ENCODE assay signal across 8 cellular contexts in the genomic region with DNA sequence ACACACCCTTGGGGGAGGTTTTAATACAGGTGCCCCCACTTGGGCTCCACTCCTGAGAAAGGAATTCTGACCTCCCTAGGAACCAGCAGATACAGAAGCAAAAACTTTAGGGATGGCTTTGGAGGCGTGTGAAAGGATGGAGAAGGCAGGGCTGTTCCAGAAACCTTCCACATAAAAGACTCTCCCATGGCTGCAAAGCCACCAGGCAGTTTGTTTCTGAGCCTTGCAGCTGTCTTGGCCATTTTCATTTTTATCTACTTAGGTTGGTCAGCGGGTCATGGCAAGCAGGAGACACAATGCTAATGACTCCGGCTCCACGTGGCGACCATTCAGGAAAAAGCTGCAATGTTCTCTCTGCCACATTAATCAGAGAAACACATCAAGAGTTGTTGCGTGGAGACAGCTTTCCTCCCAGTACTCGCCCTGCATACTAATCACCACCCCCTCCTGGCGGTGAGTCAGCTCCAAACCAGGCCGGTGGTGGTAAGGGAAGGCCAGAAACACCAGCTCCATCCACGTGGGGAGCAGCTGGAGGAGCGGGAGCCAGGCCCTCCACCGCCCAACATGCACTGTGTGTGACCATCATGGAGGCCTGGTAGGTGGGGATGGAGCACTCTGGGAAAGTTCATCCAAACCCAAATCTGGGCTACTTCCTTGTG. TPM values are rescaled to one million over a fixed set of nuclear protein-coding genes. Genes with fewer than 3 reads are reported as not detected.
DNase-seq lines count a peak whose midpoint lies in the region; FAIRE-seq and TF ChIP-seq lines count a peak whose summit lies in the region.

No MANE protein-coding gene starts in this region.

- H4K5ac ChIP-seq in H1 (ENCODE audit: insufficient read length, low read depth, low read length) = no peak overlapping the region

- H4K91ac ChIP-seq in H1 (replicated peaks; ENCODE audit: insufficient read length, low read length) = peak overlapping the region; percentile 49

- intact Hi-C loops in activated naive CD4-positive, alpha-beta T cell treated with anti-CD3 and anti-CD28 coated beads for 36 hours (cut with micrococcal nuclease) = no loop called here
- intact Hi-C loops in PC-9 (cut with micrococcal nuclease; ENCODE audit: unreplicated experiment) = loop anchor here (1.0 to 2.0 kb wide), 2 partner anchors 19 to 31 kb away; a partner anchor contains a TSS
- intact Hi-C loops in spleen (cut with DNase I; ENCODE audit: low total_unique reads) = no loop called here

- no peaks in the 10 kb centered on the region for H3K36me3 ChIP-seq in PC-9 (ENCODE audit: low read depth)
- H3K36me3 ChIP-seq in H1 (ENCODE audit: control insufficient read depth in 2 of 4, insufficient read depth in 4 of 4, low read length in 3 of 4) = no peaks in the 10 kb centered on the region
- no peaks in the 10 kb centered on the region for H3K36me3 ChIP-seq in spleen

- H4K8ac ChIP-seq in H1 (ENCODE audit: extremely low read depth, insufficient read depth, low read length) = 0 out of 2 replicates have a peak overlapping the region, but pooled peaks have one; percentile 9

- peaks cover 4% of the 10 kb centered on the region for H3K36me3 Mint-ChIP-seq in activated naive CD4-positive, alpha-beta T cell treated with anti-CD3 and anti-CD28 coated beads for 36 hours (ENCODE audit: low read depth)
- H3K36me3 Mint-ChIP-seq in nephron (ENCODE audit: low read depth) = no peaks in the 10 kb centered on the region

- no TSS peak for BruUV-seq in PC-9 (replicated peaks; lab: Mats Ljungman, UMichigan)

- H3K4me3 Mint-ChIP-seq in activated naive CD4-positive, alpha-beta T cell treated with anti-CD3 and anti-CD28 coated beads for 36 hours = no peak overlapping the region
- no peak overlapping the region for H3K4me3 Mint-ChIP-seq in nephron

- peak; percentile 37 for DNase-seq in activated naive CD4-positive, alpha-beta T cell treated with anti-CD3 and anti-CD28 coated beads for 36 hours
- DNase-seq in activated naive CD4-positive, alpha-beta T cell treated with anti-CD3 and anti-CD28 coated beads, Interleukin-2, amount 50 U/mL, for 16 hours = no peak
- DNase-seq in PC-9 = peak; percentile 89 to 90
- no peak for DNase-seq in H1 (ENCODE audit: low read depth in 1 of 2, low spot score in 2 of 2)
- DNase-seq in spleen = no peak
- DNase-seq in NCI-H2107 treated with DMSO at 0.1 percent for 48 hours (lab: John Stamatoyannopoulos, UW; ENCODE audit: unreplicated experiment) = no peak
- DNase-seq in cortex of kidney (lab: John Stamatoyannopoulos, UW) = no peak

- no peak overlapping the region for H2BK5ac ChIP-seq in H1 (ENCODE audit: low read depth, low read length)

- H3K27ac ChIP-seq in PC-9 (0 out of 2 replicates have a peak overlapping the region, but pooled peaks have one; percentile 2), H1 (ENCODE audit: low read depth, low read length) (no peak overlapping the region), spleen (no peak overlapping the region)

- H3K4me1 ChIP-seq in PC-9 (replicated peaks; ENCODE audit: insufficient read depth) = peaks cover 28% of the 10 kb centered on the region
- peaks cover 3 to 12% (median 4%) of the 10 kb centered on the region in 4 experiments; a peak in 5 of 7 replicates for H3K4me1 ChIP-seq in H1 (replicated peaks in 1 of 4; ENCODE audit: control insufficient read depth in 3 of 4, insufficient read depth in 4 of 4, low read length in 3 of 4)
- H3K4me1 ChIP-seq in spleen = peaks cover 0 to 7% (median 0%) of the 10 kb centered on the region in 6 donors

- H3K18ac ChIP-seq in H1 (ENCODE audit: extremely low read depth, low read length) = peak overlapping the region; percentile 38; the same call in 1 of the 2 replicates

- no peaks in the 10 kb centered on the region for H3K79me1 ChIP-seq in H1 (ENCODE audit: low read depth, low read length)

- no peak overlapping the region for H3K9ac ChIP-seq in H1 (replicated peaks in 1 of 4; ENCODE audit: extremely low read depth in 1 of 4, low read depth in 3 of 4, low read length in 3 of 4)

- no peaks in the 10 kb centered on the region for H3K27me3 Mint-ChIP-seq in activated naive CD4-positive, alpha-beta T cell treated with anti-CD3 and anti-CD28 coated beads for 36 hours (ENCODE audit: low read depth)
- peaks cover 7% of the 10 kb centered on the region for H3K27me3 Mint-ChIP-seq in nephron (ENCODE audit: low read depth)

- H3K4ac ChIP-seq in H1 (replicated peaks; ENCODE audit: insufficient read length, low read depth, low read length) = no peak overlapping the region

- H3K4me2 ChIP-seq in PC-9 (peak overlapping the region; percentile 31), H1 (ENCODE audit: insufficient read depth in 1 of 2, low read depth in 2 of 2, low read length in 2 of 2) (no peak overlapping the region)

- peak; percentile 62 for FAIRE-seq in H1 (lab: Jason Lieb, UNC)

- no peak overlapping the region for H3K56ac ChIP-seq in H1 (replicated peaks; ENCODE audit: insufficient read length, low read depth, low read length)

- H3K27me3 ChIP-seq in PC-9 (ENCODE audit: insufficient read depth, low read depth) (no peaks in the 10 kb centered on the region), H1 (replicated peaks in 1 of 4; ENCODE audit: control insufficient read depth in 3 of 4, extremely low read depth in 1 of 4, insufficient read depth in 3 of 4, low read length in 3 of 4) (no peaks in the 10 kb centered on the region), spleen (replicated peaks in 1 of 7) (no peaks in the 10 kb centered on the region)

- H2BK12ac ChIP-seq in H1 (ENCODE audit: low read depth, low read length) = peak overlapping the region; percentile 97

- TF ChIP-seq CTCF in PC-9 (conservative IDR thresholded peaks at IDR 0.05) = peak; percentile 47; the same call in 1 of the 2 replicates
- peak; percentile 46 to 60 (median 55) for TF ChIP-seq CTCF in H1 (IDR thresholded peaks at IDR 0.05; ENCODE audit: control extremely low read depth in 1 of 3, insufficient read depth in 1 of 3, low read depth in 1 of 3, low read length in 3 of 3)
- TF ChIP-seq CTCF in nephron (IDR thresholded peaks at IDR 0.05; ENCODE audit: unreplicated experiment in 3 of 3) = peak in 2 of 3 experiments; percentile 7 to 41
- peak in 3 of 11 experiments; percentile 11 to 29 (median 17) for TF ChIP-seq CTCF in spleen (IDR thresholded peaks at IDR 0.05 in 8 of 11, conservative IDR thresholded peaks at IDR 0.05 in 3 of 11)

- H3K9me3 ChIP-seq in PC-9 (ENCODE audit: insufficient read depth, low read depth) (no peaks in the 10 kb centered on the region), H1 (ENCODE audit: insufficient read depth in 2 of 2, low read depth in 1 of 2, low read length in 1 of 2) (peaks cover 3 to 5% of the 10 kb centered on the region in 2 experiments; a peak in 2 of 4 replicates), spleen (peaks cover 0 to 10% (median 9%) of the 10 kb centered on the region in 8 donors)

- no peak overlapping the region for H2AK5ac ChIP-seq in H1 (ENCODE audit: low read depth, low read length)

- H3F3A ChIP-seq in PC-9 (ENCODE audit: insufficient read depth, low read depth) = peaks cover 17% of the 10 kb centered on the region

- no peak overlapping the region for H2BK120ac ChIP-seq in H1 (replicated peaks; ENCODE audit: low read depth, low read length)

- H2BK20ac ChIP-seq in H1 (ENCODE audit: low read length) = peak overlapping the region; percentile 50

- TF ChIP-seq RAD21 in H1 (IDR thresholded peaks at IDR 0.05 in 1 of 2, conservative IDR thresholded peaks at IDR 0.05 in 1 of 2; ENCODE audit: low read depth in 2 of 2, low read length in 2 of 2) = peak; percentile 47 to 56; a peak in 3 of 4 replicates

- no peak overlapping the region for H3K14ac ChIP-seq in H1 (ENCODE audit: insufficient read length)

- no peaks in the 10 kb centered on the region for H3K79me2 ChIP-seq in PC-9 (ENCODE audit: low read depth)
- no peaks in the 10 kb centered on the region for H3K79me2 ChIP-seq in H1 (ENCODE audit: control insufficient read depth in 1 of 2, insufficient read depth in 2 of 2, low read length in 2 of 2)

- CTCF ChIA-PET in activated naive CD4-positive, alpha-beta T cell treated with anti-CD3 and anti-CD28 coated beads for 36 hours (lab: Charles Lee) = interaction anchor here (1.2 to 20.8 kb wide), 4 partner anchors 11 to 179 kb away, joined by 5 to 692 read pairs (median 28); no protein-coding TSS in a partner anchor
- CTCF ChIA-PET in PC-9 (lab: Charles Lee) (interaction anchor here (0.6 to 2.3 kb wide), 14 partner anchors 8 to 186 kb away, joined by 3 to 10 read pairs (median 6); a partner anchor contains a TSS), H1 (lab: Charles Lee; ENCODE audit: partially characterized antibody) (interaction anchor here (0.6 to 9.2 kb wide), 40 partner anchors 8 to 289 kb away, joined by 3 to 258 read pairs (median 6); no protein-coding TSS in a partner anchor)

- peaks cover 5% of the 10 kb centered on the region for H3K4me1 Mint-ChIP-seq in activated naive CD4-positive, alpha-beta T cell treated with anti-CD3 and anti-CD28 coated beads for 36 hours (ENCODE audit: low read depth)
- H3K4me1 Mint-ChIP-seq in nephron = peaks cover 26% of the 10 kb centered on the region

- TF ChIP-seq EP300 in H1 (IDR thresholded peaks at IDR 0.05; ENCODE audit: borderline replicate concordance in 1 of 2, low read depth in 2 of 2, low read length in 2 of 2) = no peak

- 48% methylated on average over 12 of the region's 12 CpGs; no CpG with 5 or more reads in 1 of the 2 experiments for WGBS in H1 (ENCODE audit: extremely low coverage in 1 of 2, insufficient coverage in 1 of 2, insufficient read length in 1 of 2, insufficient replicate concordance in 2 of 2, low coverage in 1 of 2, low lambda C conversion rate in 2 of 2, missing lambda C conversion rate in 1 of 2), 2 experiments
- 52 to 70% (median 59%) methylated on average over 11 to 12 of the region's 12 CpGs for WGBS in spleen, 5 donors

- H4K20me1 ChIP-seq in PC-9 (ENCODE audit: insufficient read depth) (no peaks in the 10 kb centered on the region), H1 (replicated peaks in 1 of 2; ENCODE audit: control insufficient read depth in 1 of 2, insufficient read depth in 2 of 2, low read length in 2 of 2) (no peaks in the 10 kb centered on the region)

- H3K27ac Mint-ChIP-seq in activated naive CD4-positive, alpha-beta T cell treated with anti-CD3 and anti-CD28 coated beads for 36 hours = no peak overlapping the region
- H3K27ac Mint-ChIP-seq in nephron = peak overlapping the region; percentile 58 to 83 (median 68)

- H2AFZ ChIP-seq in PC-9 (0 out of 2 replicates have a peak overlapping the region, but pooled peaks have one; percentile 5), H1 (ENCODE audit: low read length) (peak overlapping the region; percentile 64; the same call in 1 of the 2 replicates)

- no peak overlapping the region for H3K4me3 ChIP-seq in PC-9
- no peak overlapping the region for H3K4me3 ChIP-seq in H1 (ENCODE audit: extremely low read depth in 1 of 4, insufficient read depth in 2 of 4, low read depth in 3 of 4, low read length in 4 of 4)
- H3K4me3 ChIP-seq in spleen = no peak overlapping the region

- TF ChIP-seq POLR2A in H1 (IDR thresholded peaks at IDR 0.05; ENCODE audit: control extremely low read depth in 1 of 2, low read depth in 2 of 2, low read length in 2 of 2) (no peak), spleen (IDR thresholded peaks at IDR 0.05) (no peak)

- H3K23ac ChIP-seq in H1 (ENCODE audit: insufficient read length) = no peak overlapping the region

- H3K9me2 ChIP-seq in PC-9 (ENCODE audit: insufficient read depth) = no peaks in the 10 kb centered on the region

- POLR2A ChIA-PET in PC-9 (lab: Charles Lee; ENCODE audit: unreplicated experiment) = interaction anchor here (0.5 to 0.7 kb wide), 4 partner anchors 14 to 100 kb away, joined by 3 to 6 read pairs (median 4); no protein-coding TSS in a partner anchor
- POLR2A ChIA-PET in H1 (lab: Charles Lee; ENCODE audit: partially characterized antibody) = interaction anchor here (0.9 to 1.6 kb wide), 4 partner anchors 17 to 139 kb away, joined by 3 to 4 read pairs (median 4); no protein-coding TSS in a partner anchor

- H3K23me2 ChIP-seq in H1 (ENCODE audit: low read depth, low read length) = no peaks in the 10 kb centered on the region

- H2BK15ac ChIP-seq in H1 (ENCODE audit: low read length) = peak overlapping the region; percentile 88

- H3K9me3 Mint-ChIP-seq in activated naive CD4-positive, alpha-beta T cell treated with anti-CD3 and anti-CD28 coated beads for 36 hours = peaks cover 5% of the 10 kb centered on the region
- H3K9me3 Mint-ChIP-seq in nephron = peaks cover 3% of the 10 kb centered on the region

RNA-seq across cellular contexts. Expression of a gene that starts 30.9 kb away (rescaled TPM):
- 10 to 100 TPM; 34.8 to 35.2 TPM for total RNA-seq in activated naive CD4-positive, alpha-beta T cell treated with anti-CD3 and anti-CD28 coated beads for 36 hours
- total RNA-seq in PC-9 (2021) (74.6 and 84.5 TPM in 2 replicates), spleen (10 to 100 TPM; 38.2 to 62.7 (median 47.7) TPM)
- 57.0 and 59.6 TPM in 2 replicates for total RNA-seq in H1 (2021; fragmentation: NEBNext Ultra II Directional; extraction: Animal tissue kit (Norgen Biotek cat#: 25700))
- polyA plus RNA-seq in H1 (2011; rRNA removed) (18.8 and 32.1 TPM in 2 replicates), spleen (10 to 100 TPM in 1 of 3 donors, 1 to 10 TPM in 2; 4.1 to 15.8 (median 6.3) TPM)
- polyA plus RNA-seq in H1 (2011; cell fraction: cytosol; rRNA removed) = 22.0 TPM
- polyA plus RNA-seq in H1 (2011; cell fraction: nucleus; rRNA removed) = 27.5 TPM
- polyA plus RNA-seq in H1 (2012, experiment 1 of 2) = 36.5 to 43.3 TPM (median 39.3 TPM) in 4 replicates
- polyA plus RNA-seq in H1 (2012, experiment 2 of 2) = 26.8 TPM
- polyA plus RNA-seq in H1 (2013, experiment 1 of 2) = 21.9 TPM
- polyA plus RNA-seq in H1 (2013, experiment 2 of 2) = 22.6 TPM
- 7.7 and 12.6 TPM in 2 replicates for polyA minus RNA-seq in H1 (2011; rRNA and poly(A)+ RNA removed)
- 47.4 TPM for polyA minus RNA-seq in H1 (2011; cell fraction: cytosol; rRNA and poly(A)+ RNA removed)
- 25.9 TPM for polyA minus RNA-seq in H1 (2011; cell fraction: nucleus; rRNA and poly(A)+ RNA removed)

RNA-seq across cellular contexts. Expression of a gene that starts 38.7 kb away (rescaled TPM):
- total RNA-seq in activated naive CD4-positive, alpha-beta T cell treated with anti-CD3 and anti-CD28 coated beads for 36 hours = 1 to 10 TPM; 5.6 to 6.1 TPM
- 54.7 and 66.3 TPM in 2 replicates for total RNA-seq in PC-9 (2021)
- total RNA-seq in H1 (2021; fragmentation: NEBNext Ultra II Directional; extraction: Animal tissue kit (Norgen Biotek cat#: 25700)) = 31.7 and 32.7 TPM in 2 replicates
- polyA plus RNA-seq in H1 (2011; rRNA removed) = 13.3 and 13.9 TPM in 2 replicates
- polyA plus RNA-seq in H1 (2011; cell fraction: cytosol; rRNA removed) = 19.8 TPM
- polyA plus RNA-seq in H1 (2011; cell fraction: nucleus; rRNA removed) = 14.3 TPM
- 12.0 to 17.1 TPM (median 16.7 TPM) in 4 replicates for polyA plus RNA-seq in H1 (2012, experiment 1 of 2)
- polyA plus RNA-seq in H1 (2012, experiment 2 of 2) = 2.0 TPM
- 15.9 TPM for polyA plus RNA-seq in H1 (2013, experiment 1 of 2)
- polyA plus RNA-seq in H1 (2013, experiment 2 of 2) = 15.4 TPM
- polyA minus RNA-seq in H1 (2011; rRNA and poly(A)+ RNA removed) = 41.1 and 42.1 TPM in 2 replicates
- 17.5 TPM for polyA minus RNA-seq in H1 (2011; cell fraction: cytosol; rRNA and poly(A)+ RNA removed)
- 15.8 TPM for polyA minus RNA-seq in H1 (2011; cell fraction: nucleus; rRNA and poly(A)+ RNA removed)
- total RNA-seq in spleen = 10 to 100 TPM; 14.9 to 33.8 (median 24.7) TPM
- 1 to 10 TPM; 4.2 to 9.6 (median 5.1) TPM for polyA plus RNA-seq in spleen

Comparison
In these comparisons a context has a peak if more than half of its experiments do, and no peak if none do; other contexts are left out.
1. DNase-seq: peak in activated naive CD4-positive, alpha-beta T cell treated with anti-CD3 and anti-CD28 coated beads for 36 hours (single experiment) and PC-9 (2 of 2); none in activated naive CD4-positive, alpha-beta T cell treated with anti-CD3 and anti-CD28 coated beads, Interleukin-2, amount 50 U/mL, for 16 hours (single experiment), H1 (0 of 2), spleen (single experiment), NCI-H2107 treated with DMSO at 0.1 percent for 48 hours (single experiment) and cortex of kidney (single experiment).